Comparison of ENCODE assay signal across 13 cellular contexts in genomic region chr10:87618470-87619423, GRCh38. TPM values are rescaled to one million over a fixed set of nuclear protein-coding genes. Genes with fewer than 3 reads are reported as not detected.
DNase-seq lines count a peak whose midpoint lies in the region; ATAC-seq, FAIRE-seq and TF ChIP-seq lines count a peak whose summit lies in the region.
"Had no signal": no experiment of that assay in that cellular context is flagged by ENCODE, and none has a peak within 500 bp of the region (broad histone marks: within the 10 kb centered on the region; RNA-seq: fewer than 3 reads in every experiment).

No MANE protein-coding gene starts in this region.

- H3K9me3 Mint-ChIP-seq in HFFc6 = no peaks in the 10 kb centered on the region
- H3K9me3 Mint-ChIP-seq: CD14-positive monocyte had no signal

- no peaks in the 10 kb centered on the region for H3K9me3 ChIP-seq in gastroesophageal sphincter
- H3K9me3 ChIP-seq in pancreas = no peaks in the 10 kb centered on the region
- H3K9me3 ChIP-seq: sigmoid colon had no signal

- whole genome bisulfite sequencing in gastroesophageal sphincter (ENCODE audit: low coverage in 1 of 2), 2 donors = 66 to 72% methylated on average over 6 to 8 of the region's 11 CpGs
- 47 to 51% methylated on average over 11 of the region's 11 CpGs for WGBS in pancreas, 2 donors

- no peak overlapping the region for H3K27ac Mint-ChIP-seq in HFFc6
- H3K27ac Mint-ChIP-seq: CD14-positive monocyte had no signal

- intact Hi-C loops in pancreas (cut with DNase I) = no loop called here

- no peak overlapping the region for H3K4me3 Mint-ChIP-seq in HFFc6
- H3K4me3 Mint-ChIP-seq: CD14-positive monocyte had no signal

- H3K27me3 ChIP-seq in gastroesophageal sphincter = peaks cover 14% of the 10 kb centered on the region
- H3K27me3 ChIP-seq in pancreas = no peaks in the 10 kb centered on the region
- H3K27me3 ChIP-seq: sigmoid colon had no signal

- no peak overlapping the region for H3K4me3 ChIP-seq in gastroesophageal sphincter
- H3K4me3 ChIP-seq in pancreas = peak overlapping the region in 1 of 4 donors; percentile 12
- H3K4me3 ChIP-seq in coronary artery = no peak overlapping the region
- H3K4me3 ChIP-seq: K562, sigmoid colon had no signal

- peaks cover 6% of the 10 kb centered on the region for H3K4me1 Mint-ChIP-seq in HFFc6 (ENCODE audit: low read depth)

- H3K4me1 ChIP-seq in gastroesophageal sphincter (no peaks in the 10 kb centered on the region), pancreas (peaks cover 0 to 12% (median 0%) of the 10 kb centered on the region in 3 donors)
- H3K4me1 ChIP-seq: sigmoid colon had no signal

- H3K36me3 ChIP-seq in gastroesophageal sphincter (no peaks in the 10 kb centered on the region), pancreas (no peaks in the 10 kb centered on the region)
- H3K36me3 ChIP-seq: sigmoid colon had no signal

- TF ChIP-seq EP300 in gastroesophageal sphincter (IDR thresholded peaks at IDR 0.05) = no peak

- TF ChIP-seq POLR2A in gastroesophageal sphincter (IDR thresholded peaks at IDR 0.05) = no peak

- no peak for TF ChIP-seq CTCF in gastroesophageal sphincter (IDR thresholded peaks at IDR 0.05)
- no peak for TF ChIP-seq CTCF in pancreas (IDR thresholded peaks at IDR 0.05)
- no peak for TF ChIP-seq CTCF in coronary artery (IDR thresholded peaks at IDR 0.05)
- no peak for TF ChIP-seq CTCF in HFFc6 (IDR thresholded peaks at IDR 0.05)

- FAIRE-seq in pancreas (lab: Jason Lieb, UNC) = no peak
- FAIRE-seq: K562 had no signal

- DNase-seq in HuH-7 (ENCODE audit: low spot score) (peak; percentile 34), NCI-H748 (lab: John Stamatoyannopoulos, UW; ENCODE audit: unreplicated experiment) (peak; percentile 86), pancreas (peak; percentile 37 to 88 (median 70)), coronary artery (ENCODE audit: low spot score) (no peak), HFFc6 (no peak)
- DNase-seq: activated CD4-positive, alpha-beta T cell treated with anti-CD3 and anti-CD28 coated beads, Interleukin-2, amount 50 U/mL, for 48 hours; activated gamma-delta T cell; sigmoid colon had no signal

- ATAC-seq in gastroesophageal sphincter (peak; percentile 28), pancreas (peak; percentile 87 to 94 (median 92)), GM18868 (IDR thresholded peaks at IDR 0.05; ENCODE audit: unreplicated experiment) (no peak)
- ATAC-seq: K562 had no signal

- no peaks in the 10 kb centered on the region for H3K36me3 Mint-ChIP-seq in HFFc6 (ENCODE audit: low read depth)
- H3K36me3 Mint-ChIP-seq: CD14-positive monocyte had no signal

- no peak overlapping the region for H3K27ac ChIP-seq in gastroesophageal sphincter
- peak overlapping the region in 3 of 4 donors; percentile 33 to 86 (median 75) for H3K27ac ChIP-seq in pancreas
- no peak overlapping the region for H3K27ac ChIP-seq in coronary artery
- H3K27ac ChIP-seq: epithelial cell of prostate, sigmoid colon had no signal

- peaks cover 19% of the 10 kb centered on the region for H3K27me3 Mint-ChIP-seq in HFFc6 (ENCODE audit: insufficient read depth)

RNA-seq across cellular contexts. Expression of gene PAPSS2, which starts 40.9 kb away (rescaled TPM):
- total RNA-seq in gastroesophageal sphincter = 10 to 100 TPM in 3 of 4 donors, 1 to 10 TPM in 1; 4.4 to 20.1 (median 14.1) TPM
- 10 to 100 TPM; 29.4 to 54.7 (median 39.9) TPM for total RNA-seq in pancreas
- 10 to 100 TPM in 1 of 2 donors, 1 to 10 TPM in 1; 10.0 to 49.5 TPM for polyA plus RNA-seq in pancreas
- total RNA-seq in HFFc6 (2021; fragmentation: NEBNext Ultra II Directional; extraction: Animal tissue kit (Norgen Biotek cat#: 25700)) = 100 to 1,000 TPM; 388 to 630 (median 429) TPM

Comparison
In these comparisons a context has a peak if more than half of its experiments do, and no peak if none do; other contexts are left out.
1. DNase-seq: peak in HuH-7 (single experiment), NCI-H748 (single experiment) and pancreas (6 of 6); none in coronary artery (single experiment) and HFFc6 (single experiment).
2. H3K27ac ChIP-seq: peak in pancreas (3 of 4); none in gastroesophageal sphincter (0 of 4) and coronary artery (0 of 2).
3. RNA of gene PAPSS2, which starts 40.9 kb away (total RNA-seq): 388 to 630 TPM in HFFc6; 29.4 to 54.7 TPM in pancreas and 4.4 to 20.1 TPM in gastroesophageal sphincter; every median in the first group is over 4 times any median in the second.